In genomic region chr6:1136415-1136774, GRCh38 we compare ENCODE assay signal across 11 cellular contexts.
DNase-seq lines count a peak whose midpoint lies in the region; ATAC-seq and TF ChIP-seq lines count a peak whose summit lies in the region.
"Had no signal": no experiment of that assay in that cellular context is flagged by ENCODE, and none has a peak within 500 bp of the region (broad histone marks: within the 10 kb centered on the region; RNA-seq: fewer than 3 reads in every experiment).

No MANE protein-coding gene starts in this region.

- H3K27ac Mint-ChIP-seq in brain, result peak overlapping the region; percentile 67 to 94 (median 86)

- DNase-seq in NCI-H748 (lab: John Stamatoyannopoulos, UW; ENCODE audit: unreplicated experiment) (peak; percentile 13), NCI-H748 treated with DMSO at 0.1 percent for 48 hours (lab: John Stamatoyannopoulos, UW) (no peak), iris pigment epithelial cell (ENCODE audit: low read depth) (peak; percentile 39), superior temporal gyrus (ENCODE audit: extremely low spot score) (peak; percentile 76)
- no peak for DNase-seq in activated naive CD4-positive, alpha-beta T cell treated with Interleukin-2 at 50 U/mL for 16 hours
- DNase-seq in activated CD4-positive, CD25-positive, alpha-beta regulatory T cell (lab: John Stamatoyannopoulos, UW), result no peak
- DNase-seq: activated CD8-positive, alpha-beta memory T cell treated with anti-CD3 and anti-CD28 coated beads, Interleukin-2, amount 50 U/mL, for 4 hours; NCI-H146; SW 1271 had no signal

- peak overlapping the region in 4 of 5 experiments; percentile 48 to 78 (median 67) for H3K4me3 Mint-ChIP-seq in brain

- no peak for ATAC-seq in GM18498 (IDR thresholded peaks at IDR 0.05; ENCODE audit: unreplicated experiment)

- no peak for TF ChIP-seq CTCF in brain (conservative IDR thresholded peaks at IDR 0.05)

- peaks cover 9 to 31% (median 17%) of the 10 kb centered on the region in 5 experiments for H3K9me3 Mint-ChIP-seq in brain

- peaks cover 31% of the 10 kb centered on the region for H3K4me1 Mint-ChIP-seq in brain

- H3K27me3 Mint-ChIP-seq in brain, result peaks cover 20% of the 10 kb centered on the region

- H3K36me3 Mint-ChIP-seq in brain, result no peaks in the 10 kb centered on the region

Comparison
In these comparisons a context has a peak if more than half of its experiments do, and no peak if none do; other contexts are left out.
1. DNase-seq: peak in NCI-H748 (single experiment), iris pigment epithelial cell (single experiment) and superior temporal gyrus (single experiment); none in NCI-H748 treated with DMSO at 0.1 percent for 48 hours (single experiment), activated naive CD4-positive, alpha-beta T cell treated with Interleukin-2 at 50 U/mL for 16 hours (single experiment) and activated CD4-positive, CD25-positive, alpha-beta regulatory T cell (0 of 4).